11 cellular contexts compared by ENCODE assay signal in genomic region chr2:58981237-58981636, GRCh38.
"Had no signal": no experiment of that assay in that cellular context is flagged by ENCODE, and none has a peak within 500 bp of the region (broad histone marks: within the 10 kb centered on the region; RNA-seq: fewer than 3 reads in every experiment).

No MANE protein-coding gene starts in this region.

- H3K9me3 Mint-ChIP-seq: GM23338, H9, HFFc6 had no signal

- H3K27ac ChIP-seq: GM23248 had no signal

- H3K4me2 ChIP-seq: GM23338 had no signal

- H3K9ac ChIP-seq: GM23248 had no signal

- FAIRE-seq: H1, H54 had no signal

- H3K27ac Mint-ChIP-seq: GM23338, H9, HFFc6 had no signal

- H3K4me3 Mint-ChIP-seq: GM23338, H9, HFFc6 had no signal

- H3K36me3 ChIP-seq: HAP-1 had no signal

- H3K9me3 ChIP-seq: HAP-1 had no signal

- DNase-seq: GM23248, GOT3, H7, H9, HCEC 1CT, HFFc6 had no signal

- ATAC-seq: GM23338, HCT116 had no signal

- H2AFZ ChIP-seq: GM23248, GM23338 had no signal

- H3K4me3 ChIP-seq: GM23248, GM23338, HAP-1 had no signal
